In genomic region chr11:64040684-64041267, GRCh38 we compare ENCODE assay signal across 11 cellular contexts. TPM values are rescaled to one million over a fixed set of nuclear protein-coding genes. Genes with fewer than 3 reads are reported as not detected.
DNase-seq lines count a peak whose midpoint lies in the region; ATAC-seq, FAIRE-seq and TF ChIP-seq lines count a peak whose summit lies in the region.
"Had no signal": no experiment of that assay in that cellular context is flagged by ENCODE, and none has a peak within 500 bp of the region (broad histone marks: within the 10 kb centered on the region; RNA-seq: fewer than 3 reads in every experiment).

No MANE protein-coding gene starts in this region.

- H3K4me1 Mint-ChIP-seq in astrocyte (ENCODE audit: low read depth, unreplicated experiment): no peaks in the 10 kb centered on the region

- CTCF ChIA-PET in A549 (lab: Yijun Ruan, JAX): interaction anchor here (0.6 to 11.5 kb wide), 16 partner anchors 8 to 204 kb away, joined by 3 to 174 read pairs (median 4); no protein-coding TSS in a partner anchor
- CTCF ChIA-PET in HEK293T (lab: Yijun Ruan, JAX): interaction anchor here (1.5 kb wide), 1 partner anchor 109 kb away, joined by 7 read pairs; no protein-coding TSS in a partner anchor

- FAIRE-seq in A549 (lab: Jason Lieb, UNC) (no peak), astrocyte (lab: Jason Lieb, UNC) (no peak)
- FAIRE-seq: islet of Langerhans had no signal

- TF ChIP-seq CTCF in A549 (IDR thresholded peaks at IDR 0.05) (peak; percentile 51), astrocyte (IDR thresholded peaks at IDR 0.05; ENCODE audit: insufficient read depth, low read depth, low read length) (peak; percentile 5), kidney epithelial cell (IDR thresholded peaks at IDR 0.05; ENCODE audit: insufficient read depth, low read length, poor library complexity, severe bottlenecking) (peak; percentile 72)

- peak; percentile 52 to 58 for DNase-seq in A549 (ENCODE audit: low read depth in 1 of 2, low spot score in 1 of 2)
- peak; percentile 22 for DNase-seq in HEK293T (ENCODE audit: extremely low spot score)
- no peak for DNase-seq in astrocyte (ENCODE audit: low read depth)
- DNase-seq in kidney epithelial cell (ENCODE audit: low read depth): no peak
- DNase-seq in HPDE6-E6E7 (ENCODE audit: extremely low spot score): no peak
- DNase-seq in activated effector memory CD4-positive, alpha-beta T cell treated with anti-CD3 and anti-CD28 coated beads, Interleukin-2, amount 50 U/mL, for 16 hours: no peak

- H3K27ac ChIP-seq in A549: no peak overlapping the region
- no peak overlapping the region for H3K27ac ChIP-seq in astrocyte (ENCODE audit: low read depth, low read length)

- no peak overlapping the region for H2AFZ ChIP-seq in astrocyte (ENCODE audit: low read depth, low read length)

- H3K36me3 ChIP-seq in astrocyte (ENCODE audit: insufficient read depth, low read length) (no peaks in the 10 kb centered on the region), kidney epithelial cell (ENCODE audit: control insufficient read depth, insufficient read depth, low read length) (no peaks in the 10 kb centered on the region)

- POLR2A ChIA-PET in A549 (lab: Yijun Ruan, JAX) (no interaction called here), HEK293T (lab: Yijun Ruan, JAX) (no interaction called here)

- H3K36me3 Mint-ChIP-seq in astrocyte (ENCODE audit: low read depth, unreplicated experiment): peaks cover 2% of the 10 kb centered on the region
- H3K36me3 Mint-ChIP-seq: activated naive CD8-positive, alpha-beta T cell had no signal

- peaks cover 51% of the 10 kb centered on the region for H3K27me3 Mint-ChIP-seq in astrocyte (ENCODE audit: low read depth, unreplicated experiment)

- no peaks in the 10 kb centered on the region for H3K9me3 Mint-ChIP-seq in astrocyte (ENCODE audit: unreplicated experiment)

- no peak overlapping the region for H3K4me3 Mint-ChIP-seq in astrocyte (ENCODE audit: unreplicated experiment)
- H3K4me3 Mint-ChIP-seq: activated naive CD8-positive, alpha-beta T cell had no signal

- TF ChIP-seq POLR2A in A549 (IDR thresholded peaks at IDR 0.05; ENCODE audit: low read length): no peak

- no peak overlapping the region for H3K9ac ChIP-seq in astrocyte (ENCODE audit: low read length)

- 0 out of 3 replicates have a peak, but pooled peaks cover 3% of the 10 kb centered on the region for H3K4me1 ChIP-seq in A549
- peaks cover 2% of the 10 kb centered on the region for H3K4me1 ChIP-seq in astrocyte (ENCODE audit: insufficient read depth, low read length)

- H3K27me3 ChIP-seq in astrocyte (ENCODE audit: insufficient read depth, low read length) (peaks cover 3% of the 10 kb centered on the region), kidney epithelial cell (ENCODE audit: control insufficient read depth, insufficient read depth, low read length) (peaks cover 59% of the 10 kb centered on the region)

- TF ChIP-seq EP300 in A549 (IDR thresholded peaks at IDR 0.05): no peak

- H3K4me2 ChIP-seq in A549 (no peak overlapping the region), astrocyte (ENCODE audit: low read length) (no peak overlapping the region)

- peak; percentile 78 to 89 for TF ChIP-seq RAD21 in A549 (conservative IDR thresholded peaks at IDR 0.05 in 1 of 2, IDR thresholded peaks at IDR 0.05 in 1 of 2)

- 56% methylated on average over 17 of the region's 18 CpGs for WGBS in A549 (ENCODE audit: missing lambda C conversion rate)

- no peak overlapping the region for H3K27ac Mint-ChIP-seq in astrocyte (ENCODE audit: unreplicated experiment)
- H3K27ac Mint-ChIP-seq: activated naive CD8-positive, alpha-beta T cell had no signal

- H3K79me2 ChIP-seq in astrocyte (ENCODE audit: insufficient read depth, low read length): no peaks in the 10 kb centered on the region

- H3K9me3 ChIP-seq in A549: no peaks in the 10 kb centered on the region
- no peaks in the 10 kb centered on the region for H3K9me3 ChIP-seq in astrocyte (ENCODE audit: insufficient read depth, low read depth, low read length)

- peak; percentile 31 to 84; a peak in 4 of 6 replicates for ATAC-seq in A549
- no peak for ATAC-seq in GM18909 (IDR thresholded peaks at IDR 0.05; ENCODE audit: poor library complexity, unreplicated experiment)
- ATAC-seq in HG03442 (IDR thresholded peaks at IDR 0.05; ENCODE audit: unreplicated experiment): no peak

- H4K20me1 ChIP-seq in astrocyte (ENCODE audit: insufficient read depth, low read length): peaks cover 4% of the 10 kb centered on the region

- H3K4me3 ChIP-seq in A549 (no peak overlapping the region), astrocyte (ENCODE audit: insufficient read depth, low read depth, low read length) (no peak overlapping the region), kidney epithelial cell (ENCODE audit: low read depth, low read length) (no peak overlapping the region)

TF ChIP-seq in A549, 52 proteins besides CTCF, POLR2A, EP300 and RAD21:
- peak; percentile 56 for TF ChIP-seq SMC3 (IDR thresholded peaks at IDR 0.05)
- TF ChIP-seq JUN (IDR thresholded peaks at IDR 0.05): no peak

TF ChIP-seq in HEK293T, 16 proteins besides CTCF, POLR2A, EP300 and RAD21:
- TF ChIP-seq NFRKB (IDR thresholded peaks at IDR 0.05): no peak
- no peak for TF ChIP-seq SUZ12 (IDR thresholded peaks at IDR 0.05)
- TF ChIP-seq SP1 (IDR thresholded peaks at IDR 0.05): no peak
- no peak for TF ChIP-seq L3MBTL2 (conservative IDR thresholded peaks at IDR 0.05)
- no peak for TF ChIP-seq CTBP1 (IDR thresholded peaks at IDR 0.05; ENCODE audit: borderline replicate concordance)
- TF ChIP-seq TARDBP (IDR thresholded peaks at IDR 0.05): no peak
- TF ChIP-seq ELF4 (IDR thresholded peaks at IDR 0.05): no peak
- no peak for TF ChIP-seq FOXA1 (IDR thresholded peaks at IDR 0.05)

RNA-seq across cellular contexts. Expression of gene FLRT1, which starts 5.0 kb away (rescaled TPM):
- polyA plus RNA-seq in A549 (2011; rRNA removed) (0.28 and 0.31 TPM in 2 replicates), A549 (2017; fragmentation: RNase III; extraction: RNeasy Plus Mini Kit Qiagen cat#74134 plus additional on column Dnase treatment) (0.07 to 0.13 TPM (median 0.10 TPM) in 3 replicates)
- polyA plus RNA-seq in A549 (2012; cell fraction: cytosol; rRNA removed): 0.08 and 0.10 TPM in 2 replicates
- polyA plus RNA-seq in A549 (2012; cell fraction: nucleus; rRNA removed): 0.02 and 0.10 TPM in 2 replicates
- 0.58 and 0.73 TPM in 2 replicates for polyA minus RNA-seq in A549 (2011; rRNA and poly(A)+ RNA removed)
- total RNA-seq in astrocyte (0.20 and 0.41 TPM in 2 replicates), kidney epithelial cell (0.13 and 0.14 TPM in 2 replicates)
- total RNA-seq: SK-MEL-5 had no signal

RNA-seq across cellular contexts. Expression of gene OTUB1, which starts 54.5 kb away (rescaled TPM):
- polyA plus RNA-seq in A549 (2011; rRNA removed) (109 and 113 TPM in 2 replicates), A549 (2017; fragmentation: RNase III; extraction: RNeasy Plus Mini Kit Qiagen cat#74134 plus additional on column Dnase treatment) (94.0 to 97.4 TPM (median 95.8 TPM) in 3 replicates)
- 235 and 277 TPM in 2 replicates for polyA plus RNA-seq in A549 (2012; cell fraction: cytosol; rRNA removed)
- 475 and 538 TPM in 2 replicates for polyA plus RNA-seq in A549 (2012; cell fraction: nucleus; rRNA removed)
- 88.6 and 93.5 TPM in 2 replicates for polyA minus RNA-seq in A549 (2011; rRNA and poly(A)+ RNA removed)
- total RNA-seq in astrocyte (77.9 and 78.5 TPM in 2 replicates), kidney epithelial cell (100.0 and 119 TPM in 2 replicates)

Comparison
In these comparisons a context has a peak if more than half of its experiments do, and no peak if none do; other contexts are left out.
1. ATAC-seq: peak in A549 (2 of 2); none in GM18909 (single experiment) and HG03442 (single experiment).
2. DNase-seq: peak in A549 (2 of 2) and HEK293T (single experiment); none in astrocyte (single experiment), kidney epithelial cell (single experiment), HPDE6-E6E7 (single experiment) and activated effector memory CD4-positive, alpha-beta T cell treated with anti-CD3 and anti-CD28 coated beads, Interleukin-2, amount 50 U/mL, for 16 hours (single experiment).
3. CTCF ChIP-seq: peak in every context shown above with its lines; median percentile 72 in kidney epithelial cell; 51 in A549; 5 in astrocyte.